Comparison of ENCODE assay signal across 10 cellular contexts in genomic region chr6:29975561-29975907, GRCh38. TPM values are rescaled to one million over a fixed set of nuclear protein-coding genes. Genes with fewer than 3 reads are reported as not detected.
DNase-seq lines count a peak whose midpoint lies in the region; ATAC-seq and TF ChIP-seq lines count a peak whose summit lies in the region.
"Had no signal": no experiment of that assay in that cellular context is flagged by ENCODE, and none has a peak within 500 bp of the region (broad histone marks: within the 10 kb centered on the region; RNA-seq: fewer than 3 reads in every experiment).

No MANE protein-coding gene starts in this region.

- DNase-seq in heart left ventricle (no peak), Right ventricle myocardium inferior (ENCODE audit: missing footprints) (no peak), endothelial cell (ENCODE audit: low spot score) (no peak), SK-N-SH (no peak)
- no peak for DNase-seq in naive thymus-derived CD8-positive, alpha-beta T cell
- DNase-seq: posterior cingulate gyrus had no signal

- POLR2A ChIA-PET in naive thymus-derived CD8-positive, alpha-beta T cell (lab: Charles Lee), result interaction anchor here (0.7 to 4.4 kb wide), 5 partner anchors 10 to 183 kb away, joined by 3 to 36 read pairs (median 4); partner anchors contain the start of gene HLA-A
- POLR2A ChIA-PET in SK-N-SH (lab: Yijun Ruan, JAX), result interaction anchor here (0.6 to 3.3 kb wide), 2 partner anchors 11 to 18 kb away, joined by 3 to 15 read pairs; no protein-coding TSS in a partner anchor

- CTCF ChIA-PET in SK-N-SH (lab: Yijun Ruan, JAX), result interaction anchor here (1.3 to 3.9 kb wide), 2 partner anchors 10 to 127 kb away, joined by 5 to 22 read pairs; no protein-coding TSS in a partner anchor

- TF ChIP-seq CTCF in heart left ventricle (IDR thresholded peaks at IDR 0.05) (no peak), endothelial cell (IDR thresholded peaks at IDR 0.05; ENCODE audit: unreplicated experiment) (no peak), SK-N-SH (IDR thresholded peaks at IDR 0.05) (no peak)

- no peaks in the 10 kb centered on the region for H4K20me1 ChIP-seq in SK-N-SH (ENCODE audit: insufficient read depth)

- intact Hi-C loops in heart left ventricle (cut with DNase I) (loop anchor here in 7 of 10 donors (5.0 to 10.0 kb wide), 4 partner anchors 33 to 88 kb away; partner anchors contain the start of genes HLA-A (in 3 of the 7) and POLR1H (in 1 of the 7)), Right ventricle myocardium inferior (cut with DNase I) (loop anchor here (5.0 kb wide), 2 partner anchors 33 to 88 kb away; partner anchors contain the start of gene HLA-A)

- H3K4me1 ChIP-seq in heart left ventricle (peaks cover 0 to 29% (median 17%) of the 10 kb centered on the region in 12 donors), urinary bladder (ENCODE audit: insufficient read depth) (no peaks in the 10 kb centered on the region), SK-N-SH (ENCODE audit: control insufficient read depth in 1 of 2, insufficient read depth in 2 of 2, low read depth in 1 of 2, low read length in 1 of 2) (peaks cover 0 to 29% of the 10 kb centered on the region in 2 experiments; a peak in 2 of 4 replicates)

- peaks cover 5% of the 10 kb centered on the region for H3K36me3 Mint-ChIP-seq in endothelial cell (ENCODE audit: low read depth, unreplicated experiment)
- no peaks in the 10 kb centered on the region for H3K36me3 Mint-ChIP-seq in naive thymus-derived CD8-positive, alpha-beta T cell

- H3K27me3 ChIP-seq in heart left ventricle (peaks cover 0 to 11% (median 0%) of the 10 kb centered on the region in 9 donors), SK-N-SH (ENCODE audit: insufficient read depth) (no peaks in the 10 kb centered on the region)

- TF ChIP-seq POLR2A in heart left ventricle (IDR thresholded peaks at IDR 0.05), result no peak

- no peaks in the 10 kb centered on the region for H3K79me2 ChIP-seq in SK-N-SH (ENCODE audit: insufficient read depth)

- peaks cover 6% of the 10 kb centered on the region for H3K27me3 Mint-ChIP-seq in endothelial cell (ENCODE audit: unreplicated experiment)
- peaks cover 33 to 59% (median 46%) of the 10 kb centered on the region in 5 donors for H3K27me3 Mint-ChIP-seq in naive thymus-derived CD8-positive, alpha-beta T cell

- no peak for TF ChIP-seq RAD21 in SK-N-SH (IDR thresholded peaks at IDR 0.05; ENCODE audit: low read length)

- peak overlapping the region; percentile 86 for H3K4me3 Mint-ChIP-seq in endothelial cell (ENCODE audit: unreplicated experiment)
- peak overlapping the region; percentile 84 to 95 (median 91) for H3K4me3 Mint-ChIP-seq in naive thymus-derived CD8-positive, alpha-beta T cell

- H3K9me3 ChIP-seq in heart left ventricle (no peaks in the 10 kb centered on the region), SK-N-SH (no peaks in the 10 kb centered on the region)

- peaks cover 35% of the 10 kb centered on the region for H3K4me1 Mint-ChIP-seq in endothelial cell (ENCODE audit: unreplicated experiment)
- peaks cover 31 to 48% (median 38%) of the 10 kb centered on the region in 4 donors for H3K4me1 Mint-ChIP-seq in naive thymus-derived CD8-positive, alpha-beta T cell

- no peak overlapping the region for H3K9ac ChIP-seq in SK-N-SH

- H3F3A ChIP-seq in SK-N-SH (replicated peaks; ENCODE audit: insufficient read depth), result no peaks in the 10 kb centered on the region

- H3K27ac Mint-ChIP-seq in endothelial cell (ENCODE audit: unreplicated experiment), result no peak overlapping the region
- peak overlapping the region in 2 of 10 donors; percentile 30 to 63 for H3K27ac Mint-ChIP-seq in naive thymus-derived CD8-positive, alpha-beta T cell
- H3K27ac Mint-ChIP-seq: CD14-positive monocyte had no signal

- no peak for ATAC-seq in heart left ventricle
- ATAC-seq in Right ventricle myocardium inferior, result no peak
- ATAC-seq in naive thymus-derived CD8-positive, alpha-beta T cell, result peak in 1 of 2 donors; percentile 12
- ATAC-seq in HG03097 (IDR thresholded peaks at IDR 0.05; ENCODE audit: low FRiP score, unreplicated experiment), result no peak
- no peak for ATAC-seq in HG02981 (IDR thresholded peaks at IDR 0.05; ENCODE audit: unreplicated experiment)

- H3K27ac ChIP-seq in heart left ventricle, result peak overlapping the region in 6 of 12 donors; percentile 40 to 97 (median 60)
- H3K27ac ChIP-seq in urinary bladder (ENCODE audit: low read depth), result no peak overlapping the region
- no peak overlapping the region for H3K27ac ChIP-seq in SK-N-SH (ENCODE audit: low read depth in 2 of 2, low read length in 1 of 2)

- no peak overlapping the region for H2AFZ ChIP-seq in SK-N-SH (ENCODE audit: low read depth)

- H3K36me3 ChIP-seq in heart left ventricle, result no peaks in the 10 kb centered on the region
- H3K36me3 ChIP-seq in urinary bladder (ENCODE audit: insufficient read depth), result no peaks in the 10 kb centered on the region
- H3K36me3 ChIP-seq in SK-N-SH (replicated peaks in 1 of 2; ENCODE audit: control insufficient read depth in 1 of 2, insufficient read depth in 2 of 2, low read length in 1 of 2), result no peaks in the 10 kb centered on the region

- WGBS in heart left ventricle, 4 donors, result 11 to 22% (median 12%) methylated on average over 25 of the region's 25 CpGs
- WGBS in urinary bladder, result 9% methylated on average over 25 of the region's 25 CpGs
- WGBS in SK-N-SH (ENCODE audit: low lambda C conversion rate), result 88% methylated on average over 15 of the region's 25 CpGs

- no peak for TF ChIP-seq EP300 in SK-N-SH (IDR thresholded peaks at IDR 0.05; ENCODE audit: borderline replicate concordance in 1 of 2, low read depth in 1 of 2, low read length in 1 of 2)

- no peak overlapping the region for H3K4me2 ChIP-seq in SK-N-SH

- H3K4me3 ChIP-seq in heart left ventricle, result peak overlapping the region; percentile 28 to 69 (median 60)
- H3K4me3 ChIP-seq in urinary bladder (ENCODE audit: low read depth, low read length), result peak overlapping the region; percentile 20
- no peak overlapping the region for H3K4me3 ChIP-seq in SK-N-SH (ENCODE audit: low read depth in 2 of 2, low read length in 1 of 2)

- H3K9me3 Mint-ChIP-seq in endothelial cell (ENCODE audit: unreplicated experiment), result no peaks in the 10 kb centered on the region
- peaks cover 0 to 7% (median 0%) of the 10 kb centered on the region in 9 donors for H3K9me3 Mint-ChIP-seq in naive thymus-derived CD8-positive, alpha-beta T cell

- no peaks in the 10 kb centered on the region for H3K9me2 ChIP-seq in SK-N-SH

TF ChIP-seq in SK-N-SH, 30 proteins besides CTCF, POLR2A, EP300 and RAD21 (continues in another document):
- TF ChIP-seq CHD2 (IDR thresholded peaks at IDR 0.05; ENCODE audit: low read length, partially characterized antibody), result no peak
- no peak for TF ChIP-seq NFIC (IDR thresholded peaks at IDR 0.05; ENCODE audit: borderline replicate concordance)
- TF ChIP-seq FOXJ3 (CRISPR knock-in tag; IDR thresholded peaks at IDR 0.05), result no peak
- TF ChIP-seq MEF2A (IDR thresholded peaks at IDR 0.05; ENCODE audit: borderline replicate concordance, low read depth), result no peak
- no peak for TF ChIP-seq SMC3 (IDR thresholded peaks at IDR 0.05; ENCODE audit: low read depth, low read length)
- no peak for TF ChIP-seq EZH2phosphoT487 (IDR thresholded peaks at IDR 0.05; ENCODE audit: borderline replicate concordance, low read depth)
- no peak for TF ChIP-seq SIN3A (IDR thresholded peaks at IDR 0.05; ENCODE audit: borderline replicate concordance, low read depth, low read length)
- TF ChIP-seq USF1 (IDR thresholded peaks at IDR 0.05; ENCODE audit: borderline replicate concordance, low read depth), result no peak
- no peak for TF ChIP-seq RXRA (IDR thresholded peaks at IDR 0.05; ENCODE audit: borderline replicate concordance, low read depth)
- TF ChIP-seq POLR2AphosphoS5 (IDR thresholded peaks at IDR 0.05; ENCODE audit: low read depth, low read length), result no peak
- no peak for TF ChIP-seq YY1 (IDR thresholded peaks at IDR 0.05; ENCODE audit: low read depth)
- TF ChIP-seq MAX (IDR thresholded peaks at IDR 0.05; ENCODE audit: low read depth), result no peak
- TF ChIP-seq NRF1 (IDR thresholded peaks at IDR 0.05; ENCODE audit: low read depth, low read length), result no peak
- no peak for TF ChIP-seq USF2 (IDR thresholded peaks at IDR 0.05; ENCODE audit: borderline replicate concordance, low read depth, low read length)

RNA-seq across cellular contexts. Expression of gene HLA-A, which starts 33.2 kb away (rescaled TPM):
- total RNA-seq in heart left ventricle (1,000 to 10,000 TPM in 1 of 9 donors, 100 to 1,000 TPM in 8; 263 to 1,427 (median 361) TPM), Right ventricle myocardium inferior (249 TPM), endothelial cell (ENCODE audit: unreplicated experiment) (167 TPM), urinary bladder (85.1 TPM)
- polyA plus RNA-seq in heart left ventricle (1,000 to 10,000 TPM in 1 of 2 donors, 100 to 1,000 TPM in 1; 299 to 1,581 TPM), urinary bladder (962 TPM), SK-N-SH (2012; rRNA removed) (250 and 312 TPM in 2 replicates)
- 1,000 to 10,000 TPM; 2,087 to 2,115 TPM for total RNA-seq in naive thymus-derived CD8-positive, alpha-beta T cell
- 1,000 to 10,000 TPM; 2,084 to 4,021 (median 2,635) TPM for polyA plus RNA-seq in naive thymus-derived CD8-positive, alpha-beta T cell
- 125 and 181 TPM in 2 replicates for polyA plus RNA-seq in SK-N-SH (2012; cell fraction: cytosol; rRNA removed)
- 255 and 289 TPM in 2 replicates for polyA plus RNA-seq in SK-N-SH (2012; cell fraction: nucleus; rRNA removed)

Comparison
In these comparisons a context has a peak if more than half of its experiments do, and no peak if none do; other contexts are left out.
1. H3K4me3 ChIP-seq: peak in heart left ventricle (12 of 12) and urinary bladder (single experiment); none in SK-N-SH (0 of 2).